ENCODE assay signal across 25 cellular contexts in genomic region chr4:48945981-48946380, GRCh38.
"Had no signal": no experiment of that assay in that cellular context is flagged by ENCODE, and none has a peak within 500 bp of the region (broad histone marks: within the 10 kb centered on the region; RNA-seq: fewer than 3 reads in every experiment).

No MANE protein-coding gene starts in this region.

- H3K9me3 ChIP-seq: heart left ventricle, neutrophil, ovary, right lobe of liver, thoracic aorta had no signal

- ATAC-seq: heart left ventricle; right lobe of liver; stimulated activated effector memory CD8-positive, alpha-beta T cell treated with anti-CD3 and anti-CD28 coated beads, Interleukin-12 subunit alpha, Interleukin-12 subunit beta, amount 100 ng/mL, for 72 hours had no signal

- FAIRE-seq: urothelium cell line had no signal

- H3K27ac ChIP-seq: cardiac muscle cell, coronary artery, dorsolateral prefrontal cortex, heart left ventricle, neutrophil, ovary, right lobe of liver, thoracic aorta had no signal

- H3K4me3 ChIP-seq: cardiac muscle cell, coronary artery, dorsolateral prefrontal cortex, heart left ventricle, ovary, right lobe of liver, thoracic aorta had no signal

- H3K27me3 ChIP-seq: cardiac muscle cell, dorsolateral prefrontal cortex, heart left ventricle, ovary, right lobe of liver had no signal

- DNase-seq: activated CD4-positive, alpha-beta T cell treated with anti-CD3 and anti-CD28 coated beads for 4 hours; activated CD4-positive, alpha-beta T cell treated with anti-CD3 and anti-CD28 coated beads, Interleukin-2, amount 50 U/mL, for 4 hours; activated effector memory CD4-positive, alpha-beta T cell treated with Interleukin-2 at 50 U/mL for 16 hours; activated naive CD4-positive, alpha-beta T cell treated with Interleukin-2 at 50 U/mL for 16 hours; anterior cingulate cortex; cerebellar nuclear complex; dorsolateral prefrontal cortex; effector memory CD4-positive, alpha-beta T cell; foreskin fibroblast; heart left ventricle; hypothalamus; immature natural killer cell; naive B cell; nephron progenitor cell; ovary; right lobe of liver; stimulated activated CD4-positive, alpha-beta T cell treated with anti-CD3 and anti-CD28 coated beads, Interleukin-12 subunit alpha, Interleukin-12 subunit beta, amount 100 ng/mL, for 4 hours; stimulated activated CD4-positive, alpha-beta T cell treated with anti-CD3 and anti-CD28 coated beads, Interleukin-4, amount 100 ng/mL, for 24 hours; trophoblast cell had no signal

- H3K36me3 ChIP-seq: cardiac muscle cell, heart left ventricle, neutrophil, ovary, right lobe of liver, thoracic aorta had no signal
